ENCODE assay signal across 28 cellular contexts in genomic region chr11:16041207-16041606, GRCh38.
"Had no signal": no experiment of that assay in that cellular context is flagged by ENCODE, and none has a peak within 500 bp of the region (broad histone marks: within the 10 kb centered on the region; RNA-seq: fewer than 3 reads in every experiment).

No MANE protein-coding gene starts in this region.

- H3K4me3 ChIP-seq: ascending aorta, MG63, Peyer's patch, SJSA1 had no signal

- H3K36me3 ChIP-seq: ascending aorta, MG63, SJSA1 had no signal

- ATAC-seq: activated CD8-positive, alpha-beta T cell treated with anti-CD3 and anti-CD28 coated beads, Interleukin-2, amount 10 ng/mL, durations not matched to agents 7 days and 5 days; activated naive CD4-positive, alpha-beta T cell treated with anti-CD3 and anti-CD28 coated beads, Interleukin-2, amount 50 U/mL, for 72 hours; activated naive CD8-positive, alpha-beta T cell treated with anti-CD3 and anti-CD28 coated beads, Interleukin-2, amount 50 U/mL, for 24 hours; T-helper 17 cell; WTC11 had no signal

- H3K27me3 ChIP-seq: ascending aorta, MG63, Peyer's patch, SJSA1 had no signal

- H3K27ac ChIP-seq: ascending aorta, Peyer's patch, RWPE1, SJSA1 had no signal

- DNase-seq: activated CD4-positive, alpha-beta T cell treated with anti-CD3 and anti-CD28 coated beads for 48 hours; activated CD4-positive, alpha-beta T cell treated with anti-CD3 and anti-CD28 coated beads, Interleukin-2, amount 50 U/mL, for 4 hours; activated CD4-positive, CD25-positive, alpha-beta regulatory T cell treated with anti-CD3 and anti-CD28 coated beads, Interleukin-2, amount 50 U/mL, for 72 hours; activated CD8-positive, alpha-beta memory T cell treated with anti-CD3 and anti-CD28 coated beads, Interleukin-2, amount 50 U/mL, for 48 hours; activated CD8-positive, alpha-beta T cell treated with anti-CD3 and anti-CD28 coated beads, Interleukin-2, amount 10 ng/mL, durations not matched to agents 7 days and 5 days; activated effector memory CD4-positive, alpha-beta T cell treated with Interleukin-2 at 50 U/mL for 16 hours; activated naive CD4-positive, alpha-beta T cell; activated naive CD8-positive, alpha-beta T cell treated with anti-CD3 and anti-CD28 coated beads, Interleukin-2, amount 50 U/mL, for 24 hours; activated T-cell treated with anti-CD3 and anti-CD28 coated beads, Interleukin-2, amount 50 U/mL, for 1 hour; amniotic stem cell; MG63; MV-4-11; NCI-H1105; NCI-H1436; NCI-H1694 treated with DMSO at 0.1 percent for 48 hours; NCI-H2029 treated with DMSO at 0.1 percent for 48 hours; NCI-H446 treated with DMSO at 0.1 percent for 48 hours; NCI-H524 treated with DMSO at 0.1 percent for 48 hours; NCI-H748 treated with DMSO at 0.1 percent for 48 hours; Peyer's patch; SHP77; T-helper 17 cell; T-helper 9 cell had no signal

- H3K9me3 ChIP-seq: ascending aorta, MG63, Peyer's patch, SJSA1 had no signal

- H3K4me1 ChIP-seq: ascending aorta, Peyer's patch, SJSA1 had no signal
